ENCODE assay signal across 1 cellular context in genomic region chrX:17361620-17362019, GRCh38.
A peak's percentile ranks its signal among the peaks of the same experiment; 100 is the strongest.
TF ChIP-seq lines count a peak whose summit lies in the region.

No MANE protein-coding gene starts in this region.

TF ChIP-seq in WTC11, 78 proteins besides CTCF, POLR2A, EP300 and RAD21 (continued from another document):
- TF ChIP-seq, protein P1, sequence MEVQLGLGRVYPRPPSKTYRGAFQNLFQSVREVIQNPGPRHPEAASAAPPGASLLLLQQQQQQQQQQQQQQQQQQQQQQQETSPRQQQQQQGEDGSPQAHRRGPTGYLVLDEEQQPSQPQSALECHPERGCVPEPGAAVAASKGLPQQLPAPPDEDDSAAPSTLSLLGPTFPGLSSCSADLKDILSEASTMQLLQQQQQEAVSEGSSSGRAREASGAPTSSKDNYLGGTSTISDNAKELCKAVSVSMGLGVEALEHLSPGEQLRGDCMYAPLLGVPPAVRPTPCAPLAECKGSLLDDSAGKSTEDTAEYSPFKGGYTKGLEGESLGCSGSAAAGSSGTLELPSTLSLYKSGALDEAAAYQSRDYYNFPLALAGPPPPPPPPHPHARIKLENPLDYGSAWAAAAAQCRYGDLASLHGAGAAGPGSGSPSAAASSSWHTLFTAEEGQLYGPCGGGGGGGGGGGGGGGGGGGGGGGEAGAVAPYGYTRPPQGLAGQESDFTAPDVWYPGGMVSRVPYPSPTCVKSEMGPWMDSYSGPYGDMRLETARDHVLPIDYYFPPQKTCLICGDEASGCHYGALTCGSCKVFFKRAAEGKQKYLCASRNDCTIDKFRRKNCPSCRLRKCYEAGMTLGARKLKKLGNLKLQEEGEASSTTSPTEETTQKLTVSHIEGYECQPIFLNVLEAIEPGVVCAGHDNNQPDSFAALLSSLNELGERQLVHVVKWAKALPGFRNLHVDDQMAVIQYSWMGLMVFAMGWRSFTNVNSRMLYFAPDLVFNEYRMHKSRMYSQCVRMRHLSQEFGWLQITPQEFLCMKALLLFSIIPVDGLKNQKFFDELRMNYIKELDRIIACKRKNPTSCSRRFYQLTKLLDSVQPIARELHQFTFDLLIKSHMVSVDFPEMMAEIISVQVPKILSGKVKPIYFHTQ (CRISPR knock-in tag; IDR thresholded peaks at IDR 0.05): no peak
- TF ChIP-seq, protein P2, sequence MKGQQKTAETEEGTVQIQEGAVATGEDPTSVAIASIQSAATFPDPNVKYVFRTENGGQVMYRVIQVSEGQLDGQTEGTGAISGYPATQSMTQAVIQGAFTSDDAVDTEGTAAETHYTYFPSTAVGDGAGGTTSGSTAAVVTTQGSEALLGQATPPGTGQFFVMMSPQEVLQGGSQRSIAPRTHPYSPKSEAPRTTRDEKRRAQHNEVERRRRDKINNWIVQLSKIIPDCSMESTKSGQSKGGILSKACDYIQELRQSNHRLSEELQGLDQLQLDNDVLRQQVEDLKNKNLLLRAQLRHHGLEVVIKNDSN (CRISPR knock-in tag; IDR thresholded peaks at IDR 0.05): 0 out of 2 replicates have a peak, but pooled peaks have one; percentile 59
